ENCODE assay signal across 1 cellular context in the genomic region with DNA sequence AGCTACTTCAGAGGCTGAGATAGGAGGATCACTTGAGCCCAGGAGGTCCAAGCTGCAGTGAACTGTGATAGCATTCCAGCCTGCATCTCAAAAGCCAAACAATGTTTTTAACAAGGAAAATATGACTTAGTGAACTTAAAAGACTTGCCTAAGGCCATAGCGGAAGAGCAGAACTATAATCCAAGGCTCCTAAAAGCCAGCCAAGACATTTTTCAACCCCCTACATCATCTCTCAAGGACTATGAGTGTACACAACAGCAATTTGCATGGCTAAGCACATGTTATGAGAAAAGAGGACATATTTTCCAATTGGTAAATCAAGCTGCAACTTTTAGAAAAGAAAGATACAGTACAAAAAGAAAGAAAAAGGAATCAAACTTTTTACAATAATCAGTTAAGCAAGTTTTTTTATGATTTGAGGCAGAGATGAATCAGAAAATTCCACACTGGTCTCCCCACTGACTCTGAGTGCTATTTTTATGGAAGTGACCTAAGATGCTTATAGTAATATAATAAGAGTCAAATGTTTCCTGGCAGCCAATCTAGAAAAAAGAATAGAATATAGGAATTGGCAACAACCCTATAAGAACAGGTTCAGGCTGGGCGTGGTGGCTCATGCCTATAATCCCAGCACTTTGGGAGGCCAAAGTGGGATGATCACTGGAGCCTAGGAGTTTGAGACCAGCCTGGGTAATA.
TF ChIP-seq lines count a peak whose summit lies in the region.

No MANE protein-coding gene starts in this region.

TF ChIP-seq in IMR-90, 13 proteins besides CTCF, POLR2A, EP300 and RAD21 (continued from another document):
- TF ChIP-seq FOS (IDR thresholded peaks at IDR 0.05; ENCODE audit: low read depth, low read length): no peak
- no peak for TF ChIP-seq NFE2L2 (IDR thresholded peaks at IDR 0.05; ENCODE audit: low read depth, low read length)
- no peak for TF ChIP-seq BHLHE40 (IDR thresholded peaks at IDR 0.05; ENCODE audit: low read depth, low read length)
- TF ChIP-seq USF2 (IDR thresholded peaks at IDR 0.05; ENCODE audit: low read depth, low read length): no peak
TF ChIP-seq in IMR-90: peak in this region for 0.
